Comparison of ENCODE assay signal across 8 cellular contexts in genomic region chr12:121792607-121793500, GRCh38. TPM values are rescaled to one million over a fixed set of nuclear protein-coding genes. Genes with fewer than 3 reads are reported as not detected.
A peak's percentile ranks its signal among the peaks of the same experiment; 100 is the strongest.
DNase-seq lines count a peak whose midpoint lies in the region; ATAC-seq and TF ChIP-seq lines count a peak whose summit lies in the region.

No MANE protein-coding gene starts in this region.

- H3K27me3 ChIP-seq in lung (ENCODE audit: control insufficient read depth, insufficient read depth) (no peaks in the 10 kb centered on the region), tibial artery (no peaks in the 10 kb centered on the region)

- H3K36me3 ChIP-seq in lung (ENCODE audit: control insufficient read depth in 2 of 2, insufficient read depth in 2 of 2, low read length in 2 of 2) (peaks cover 0 to 4% of the 10 kb centered on the region in 2 donors), tibial artery (peaks cover 0 to 12% (median 4%) of the 10 kb centered on the region in 3 donors)

- CTCF ChIA-PET in RWPE1 (lab: Yijun Ruan, JAX), result interaction anchor here (0.6 to 7.9 kb wide), 15 partner anchors 10 to 259 kb away, joined by 3 to 212 read pairs (median 7); partner anchors contain the start of genes PSMD9 and SETD1B

- peak overlapping the region; percentile 59 to 80 (median 75) for H3K4me3 Mint-ChIP-seq in brain

- ATAC-seq in lung (ENCODE audit: insufficient read depth, low FRiP score), result no peak
- no peak for ATAC-seq in esophagus mucosa

- H3K9me3 Mint-ChIP-seq in brain, result no peaks in the 10 kb centered on the region

- H3K27ac Mint-ChIP-seq in brain, result peak overlapping the region in 4 of 5 experiments; percentile 61 to 82 (median 74)

- H3K9me3 ChIP-seq in lung (ENCODE audit: control insufficient read depth in 2 of 2, insufficient read depth in 1 of 2, low read length in 1 of 2), result no peaks in the 10 kb centered on the region
- H3K9me3 ChIP-seq in tibial artery, result no peaks in the 10 kb centered on the region

- DNase-seq in RWPE1 (ENCODE audit: low spot score) (no peak), lung (ENCODE audit: low spot score) (peak; percentile 53), tibial artery (no peak), nucleus accumbens (lab: John Stamatoyannopoulos, UW) (no peak), DMS153 treated with DMSO at 0.1 percent for 48 hours (lab: John Stamatoyannopoulos, UW; ENCODE audit: unreplicated experiment) (no peak)

- peaks cover 46% of the 10 kb centered on the region for H3K4me1 Mint-ChIP-seq in brain

- peak overlapping the region; percentile 54 for H3K4me3 ChIP-seq in lung
- peak overlapping the region; percentile 43 to 56 for H3K4me3 ChIP-seq in tibial artery

- H3K4me1 ChIP-seq in lung (ENCODE audit: control insufficient read depth in 2 of 2, insufficient read depth in 2 of 2, low read length in 2 of 2) (peaks cover 0 to 30% of the 10 kb centered on the region in 2 donors), tibial artery (peaks cover 0 to 49% (median 44%) of the 10 kb centered on the region in 4 donors)

- peaks cover 4% of the 10 kb centered on the region for H3K27me3 Mint-ChIP-seq in brain

- TF ChIP-seq CTCF in GM12874 (IDR thresholded peaks at IDR 0.05; ENCODE audit: insufficient read depth, low read depth, low read length) (peak; percentile 21; the same call in 1 of the 2 replicates), RWPE1 (conservative IDR thresholded peaks at IDR 0.05; ENCODE audit: low read depth) (no peak), brain (conservative IDR thresholded peaks at IDR 0.05) (no peak), lung (IDR thresholded peaks at IDR 0.05; ENCODE audit: control extremely low read depth, extremely low read depth) (no peak), tibial artery (IDR thresholded peaks at IDR 0.05) (no peak)

- H3K27ac ChIP-seq in RWPE1, result peak overlapping the region; percentile 100
- H3K27ac ChIP-seq in lung (ENCODE audit: low read depth in 1 of 2, low read length in 1 of 2), result peak overlapping the region; percentile 69 to 71
- H3K27ac ChIP-seq in tibial artery, result peak overlapping the region in 1 of 2 donors; percentile 100

- intact Hi-C loops in tibial artery (cut with DNase I; ENCODE audit: low total_unique reads), result loop anchor here (5.0 kb wide), 2 partner anchors 94 to 96 kb away; partner anchors contain the start of gene PSMD9

- POLR2A ChIA-PET in RWPE1 (lab: Yijun Ruan, JAX; ENCODE audit: low non-redundant PET), result no interaction called here

- H3K36me3 Mint-ChIP-seq in brain, result peaks cover 5% of the 10 kb centered on the region

- WGBS in lung, 2 donors, result 12 to 30% methylated on average over 48 to 53 of the region's 53 CpGs

RNA-seq across cellular contexts. Expression of gene RHOF, which starts 0.6 kb away (rescaled TPM):
- polyA plus RNA-seq in brain (ENCODE audit: insufficient read depth, low read depth, low replicate concordance), result 8.9 TPM
- total RNA-seq in lung, result 10 to 100 TPM; 33.2 to 34.7 TPM
- polyA plus RNA-seq in lung, result 10 to 100 TPM; 15.1 to 16.5 TPM
- 5.9 TPM for total RNA-seq in esophagus mucosa

RNA-seq across cellular contexts. Expression of gene SETD1B, which starts 11.0 kb away (rescaled TPM):
- polyA plus RNA-seq in brain (ENCODE audit: insufficient read depth, low read depth, low replicate concordance) (7.1 TPM), lung (1 to 10 TPM; 7.3 to 8.3 TPM)
- total RNA-seq in lung (10 to 100 TPM; 12.4 to 28.1 TPM), esophagus mucosa (16.3 TPM)
